In genomic region chr16:84619103-84619460, GRCh38 we compare ENCODE assay signal across 1 cellular context.
TF ChIP-seq lines count a peak whose summit lies in the region.

No MANE protein-coding gene starts in this region.

TF ChIP-seq in H1, 55 proteins besides CTCF, POLR2A, EP300 and RAD21:
- TF ChIP-seq TCF12 (IDR thresholded peaks at IDR 0.05; ENCODE audit: low read depth, low read length) (no peak), SUZ12 (IDR thresholded peaks at IDR 0.05; ENCODE audit: low read length) (no peak), SP1 (IDR thresholded peaks at IDR 0.05; ENCODE audit: low read depth, low read length) (no peak), SIRT6 (IDR thresholded peaks at IDR 0.05; ENCODE audit: low read length) (no peak), PHF8 (conservative IDR thresholded peaks at IDR 0.05; ENCODE audit: low read depth, low read length) (no peak), GABPA (IDR thresholded peaks at IDR 0.05; ENCODE audit: borderline replicate concordance, insufficient read depth, low read length) (no peak), POU5F1 (IDR thresholded peaks at IDR 0.05; ENCODE audit: low read depth, low read length) (no peak), KDM5A (IDR thresholded peaks at IDR 0.05; ENCODE audit: low read length) (no peak), TBP (IDR thresholded peaks at IDR 0.05; ENCODE audit: low read depth, low read length) (no peak)
